11 cellular contexts compared by ENCODE assay signal in the genomic region with DNA sequence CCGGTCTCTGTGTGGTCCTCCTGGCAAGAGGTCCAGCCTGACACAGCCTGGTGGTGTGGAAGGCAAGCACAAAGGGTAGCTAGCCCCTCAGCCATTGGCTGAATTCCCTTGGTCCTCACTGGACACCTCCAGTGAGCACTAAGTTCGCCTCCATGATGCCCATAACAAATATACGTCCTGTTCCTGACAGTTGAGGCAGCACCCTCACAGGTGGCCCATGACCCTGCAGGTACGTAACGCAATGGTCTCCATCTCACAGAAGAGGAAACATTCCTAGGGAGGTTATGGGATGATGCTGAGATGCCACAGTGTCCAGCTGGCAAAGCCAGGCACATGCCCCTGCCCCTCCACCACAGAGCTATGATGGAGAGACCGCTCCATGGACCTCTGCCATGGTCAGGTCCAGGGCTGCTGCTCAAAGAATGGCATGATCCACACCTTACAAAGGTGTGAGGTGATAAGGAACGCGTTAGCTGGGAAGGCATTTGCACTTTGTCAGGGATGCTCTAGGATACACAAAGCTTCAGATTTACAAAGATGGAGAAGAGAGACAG. TPM values are rescaled to one million over a fixed set of nuclear protein-coding genes. Genes with fewer than 3 reads are reported as not detected.
A peak's percentile ranks its signal among the peaks of the same experiment; 100 is the strongest.
DNase-seq lines count a peak whose midpoint lies in the region; ATAC-seq and TF ChIP-seq lines count a peak whose summit lies in the region.
"Had no signal": no experiment of that assay in that cellular context is flagged by ENCODE, and none has a peak within 500 bp of the region (broad histone marks: within the 10 kb centered on the region; RNA-seq: fewer than 3 reads in every experiment).

No MANE protein-coding gene starts in this region.

- DNase-seq in activated effector memory CD4-positive, alpha-beta T cell treated with anti-CD3 and anti-CD28 coated beads, Interleukin-2, amount 50 U/mL, for 16 hours = peak; percentile 50
- DNase-seq in activated effector memory CD4-positive, alpha-beta T cell treated with Interleukin-2 at 50 U/mL for 16 hours = no peak
- peak; percentile 14 for DNase-seq in activated B cell treated with CpG ODN at 0.5 μM for 24 hours
- DNase-seq in memory B cell (ENCODE audit: low spot score in 2 of 2) = no peak
- peak; percentile 7 to 37 for DNase-seq in tibial artery
- DNase-seq in amygdala (lab: John Stamatoyannopoulos, UW) = no peak
- DNase-seq in DMS53 treated with DMSO at 0.1 percent for 48 hours (lab: John Stamatoyannopoulos, UW; ENCODE audit: unreplicated experiment) = no peak
- no peak for DNase-seq in SHP77 (lab: John Stamatoyannopoulos, UW)

- intact Hi-C loops in activated B cell treated with CpG ODN at 0.5 μM for 24 hours (cut with micrococcal nuclease) (no loop called here), tibial artery (cut with DNase I; ENCODE audit: low total_unique reads) (loop anchor here (5.0 kb wide), 1 partner anchor 78 kb away; a partner anchor contains a TSS)

- H3K4me3 Mint-ChIP-seq in activated B cell treated with CpG ODN at 0.5 μM for 24 hours (peak overlapping the region; percentile 39), memory B cell (peak overlapping the region; percentile 68)

- CTCF ChIA-PET in activated B cell treated with CpG ODN at 0.5 μM for 24 hours (lab: Charles Lee) = interaction anchor here (2.5 kb wide), 1 partner anchor 109 kb away, joined by 6 read pairs; no protein-coding TSS in a partner anchor

- POLR2A ChIA-PET in activated B cell treated with CpG ODN at 0.5 μM for 24 hours (lab: Charles Lee) = interaction anchor here (1.1 to 1.7 kb wide), 2 partner anchors 14 to 788 kb away, joined by 3 to 4 read pairs; no protein-coding TSS in a partner anchor

- peaks cover 0 to 19% (median 17%) of the 10 kb centered on the region in 4 donors for H3K4me1 ChIP-seq in tibial artery

- H3K27ac Mint-ChIP-seq in activated B cell treated with CpG ODN at 0.5 μM for 24 hours (no peak overlapping the region), memory B cell (no peak overlapping the region)
- H3K27ac Mint-ChIP-seq: activated CD4-positive, alpha-beta memory T cell treated with anti-CD3 and anti-CD28 coated beads for 36 hours had no signal

- H3K36me3 ChIP-seq in tibial artery = no peaks in the 10 kb centered on the region
- H3K36me3 ChIP-seq: heart left ventricle, upper lobe of left lung had no signal

- H3K27me3 Mint-ChIP-seq in activated B cell treated with CpG ODN at 0.5 μM for 24 hours (no peaks in the 10 kb centered on the region), memory B cell (peaks cover 7% of the 10 kb centered on the region)
- H3K27me3 Mint-ChIP-seq: activated CD4-positive, alpha-beta memory T cell treated with anti-CD3 and anti-CD28 coated beads for 36 hours had no signal

- H3K4me1 Mint-ChIP-seq in activated B cell treated with CpG ODN at 0.5 μM for 24 hours = peaks cover 38% of the 10 kb centered on the region
- peaks cover 23% of the 10 kb centered on the region for H3K4me1 Mint-ChIP-seq in memory B cell

- H3K9me3 Mint-ChIP-seq in activated B cell treated with CpG ODN at 0.5 μM for 24 hours = no peaks in the 10 kb centered on the region
- no peaks in the 10 kb centered on the region for H3K9me3 Mint-ChIP-seq in memory B cell
- H3K9me3 Mint-ChIP-seq: activated CD4-positive, alpha-beta memory T cell treated with anti-CD3 and anti-CD28 coated beads for 36 hours had no signal

- no peaks in the 10 kb centered on the region for H3K27me3 ChIP-seq in tibial artery

- no peaks in the 10 kb centered on the region for H3K36me3 Mint-ChIP-seq in activated B cell treated with CpG ODN at 0.5 μM for 24 hours (ENCODE audit: low read depth)
- H3K36me3 Mint-ChIP-seq in memory B cell = no peaks in the 10 kb centered on the region
- H3K36me3 Mint-ChIP-seq: activated CD4-positive, alpha-beta memory T cell treated with anti-CD3 and anti-CD28 coated beads for 36 hours had no signal

- no peak for ATAC-seq in activated B cell treated with CpG ODN at 0.5 μM for 24 hours (ENCODE audit: low read depth)
- no peak for ATAC-seq in memory B cell (ENCODE audit: low read depth)

- H3K27ac ChIP-seq in tibial artery = no peak overlapping the region

- no peak overlapping the region for H3K4me3 ChIP-seq in tibial artery

- no peak for TF ChIP-seq CTCF in activated B cell treated with CpG ODN at 0.5 μM for 24 hours (IDR thresholded peaks at IDR 0.05)
- no peak for TF ChIP-seq CTCF in tibial artery (IDR thresholded peaks at IDR 0.05)

- H3K9me3 ChIP-seq in tibial artery = no peaks in the 10 kb centered on the region
- H3K9me3 ChIP-seq: heart left ventricle, upper lobe of left lung had no signal

RNA-seq across cellular contexts. Expression of a gene that starts 1.4 kb away (rescaled TPM):
- total RNA-seq in activated B cell treated with CpG ODN at 0.5 μM for 24 hours = 9.3 and 12.2 TPM in 2 replicates

Comparison
In these comparisons a context has a peak if more than half of its experiments do, and no peak if none do; other contexts are left out.
1. DNase-seq: peak in activated effector memory CD4-positive, alpha-beta T cell treated with anti-CD3 and anti-CD28 coated beads, Interleukin-2, amount 50 U/mL, for 16 hours (single experiment), activated B cell treated with CpG ODN at 0.5 μM for 24 hours (single experiment) and tibial artery (2 of 2); none in activated effector memory CD4-positive, alpha-beta T cell treated with Interleukin-2 at 50 U/mL for 16 hours (single experiment), memory B cell (0 of 2), amygdala (0 of 56), DMS53 treated with DMSO at 0.1 percent for 48 hours (single experiment) and SHP77 (0 of 2).